Comparison of ENCODE assay signal across 18 cellular contexts in the genomic region with DNA sequence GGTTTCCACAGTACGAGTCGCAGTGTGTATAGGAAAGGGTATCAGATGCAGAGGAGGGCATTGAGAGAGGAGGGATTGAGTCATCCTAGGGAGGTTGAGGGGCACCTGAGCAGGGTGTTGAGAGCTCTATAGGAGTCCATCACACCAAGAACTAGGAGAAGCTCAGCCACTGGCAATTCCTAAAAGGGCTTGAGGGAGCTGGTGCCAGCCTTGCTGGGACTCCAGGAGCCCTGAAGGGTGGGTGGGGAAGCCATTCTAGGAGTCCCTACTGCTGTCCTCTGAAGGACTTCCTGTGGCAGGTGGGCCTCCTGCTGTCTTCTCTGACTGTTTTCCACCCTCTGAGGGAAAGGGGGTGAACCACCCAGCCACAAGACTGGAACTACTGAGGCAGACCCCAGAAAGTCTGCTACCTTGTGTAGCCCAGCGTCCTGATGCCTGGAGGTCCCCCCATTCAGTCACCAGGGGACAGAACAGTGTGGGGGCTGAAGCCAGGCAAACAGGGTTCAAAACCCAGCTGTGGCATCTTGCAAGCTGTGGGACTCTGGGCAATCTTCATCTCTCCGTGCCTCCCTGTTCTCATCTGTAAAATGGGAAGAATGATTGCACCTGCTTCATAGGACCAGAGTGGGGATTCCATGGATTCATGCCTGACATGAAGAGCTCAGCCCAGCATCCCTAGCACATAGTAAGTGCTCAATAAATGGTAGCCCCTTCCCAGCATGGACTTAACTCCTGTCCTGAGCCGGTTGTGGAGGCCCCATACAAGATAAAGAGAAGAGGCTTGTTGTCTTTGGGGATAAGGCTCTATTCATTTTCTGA.
A peak's percentile ranks its signal among the peaks of the same experiment; 100 is the strongest.
DNase-seq lines count a peak whose midpoint lies in the region; ATAC-seq, FAIRE-seq and TF ChIP-seq lines count a peak whose summit lies in the region.
"Had no signal": no experiment of that assay in that cellular context is flagged by ENCODE, and none has a peak within 500 bp of the region (broad histone marks: within the 10 kb centered on the region; RNA-seq: fewer than 3 reads in every experiment).

No MANE protein-coding gene starts in this region.

- H3K27ac Mint-ChIP-seq in endodermal cell, result no peak overlapping the region
- H3K27ac Mint-ChIP-seq in stimulated activated naive CD8-positive, alpha-beta T cell treated with anti-CD3 and anti-CD28 coated beads, Interleukin-15, amount 100 ng/mL, for 72 hours, result peak overlapping the region; percentile 61 to 86

- peaks cover 10% of the 10 kb centered on the region for H3K9me3 Mint-ChIP-seq in endodermal cell
- H3K9me3 Mint-ChIP-seq in stimulated activated naive CD8-positive, alpha-beta T cell treated with anti-CD3 and anti-CD28 coated beads, Interleukin-15, amount 100 ng/mL, for 72 hours, result no peaks in the 10 kb centered on the region

- in situ Hi-C loops in HepG2 (cut with HindIII; ENCODE audit: extremely low pct_ligation_motif_present, low pct_unique_long_range_greater_than_20kb), result loop anchor here (10.0 kb wide), 1 partner anchor 297 kb away; the partner anchor contains the start of gene IER5L
- in situ Hi-C loops in Panc1 (cut with HindIII; ENCODE audit: low pct_unique_long_range_greater_than_20kb, low sequenced_read_pairs), result no loop called here

- no peak for FAIRE-seq in HepG2 (lab: Jason Lieb, UNC)

- H3K27me3 Mint-ChIP-seq in endodermal cell (ENCODE audit: insufficient read depth), result peaks cover 2% of the 10 kb centered on the region
- H3K27me3 Mint-ChIP-seq in stimulated activated naive CD8-positive, alpha-beta T cell treated with anti-CD3 and anti-CD28 coated beads, Interleukin-15, amount 100 ng/mL, for 72 hours, result no peaks in the 10 kb centered on the region

- H3K9ac ChIP-seq in HepG2 (ENCODE audit: insufficient read depth, low read depth, low read length) (no peak overlapping the region), endodermal cell (ENCODE audit: extremely low read depth, low read length, poor library complexity, severe bottlenecking) (no peak overlapping the region)

- no peak overlapping the region for H3K4me3 Mint-ChIP-seq in endodermal cell
- H3K4me3 Mint-ChIP-seq in stimulated activated naive CD8-positive, alpha-beta T cell treated with anti-CD3 and anti-CD28 coated beads, Interleukin-15, amount 100 ng/mL, for 72 hours, result peak overlapping the region; percentile 24 to 45

- H3K27ac ChIP-seq in HepG2 (ENCODE audit: extremely low read length, insufficient read depth, low read length), result no peak overlapping the region
- H3K27ac ChIP-seq in right lobe of liver, result no peak overlapping the region
- H3K27ac ChIP-seq in Panc1 (ENCODE audit: low read length), result peak overlapping the region; percentile 65; the same call in 1 of the 2 replicates
- H3K27ac ChIP-seq in endodermal cell (ENCODE audit: low read depth, low read length), result peak overlapping the region; percentile 60
- H3K27ac ChIP-seq: SJCRH30 had no signal

- peaks cover 2 to 11% of the 10 kb centered on the region in 2 experiments; a peak in 3 of 5 replicates for H3K27me3 ChIP-seq in HepG2 (ENCODE audit: control insufficient read depth in 1 of 2, insufficient read depth in 2 of 2, low read length in 2 of 2)
- H3K27me3 ChIP-seq in right lobe of liver, result no peaks in the 10 kb centered on the region
- no peaks in the 10 kb centered on the region for H3K27me3 ChIP-seq in Panc1 (ENCODE audit: control insufficient read depth, insufficient read depth, low read length)
- H3K27me3 ChIP-seq in endodermal cell (ENCODE audit: control insufficient read depth, insufficient read depth, low read length, poor library complexity, severe bottlenecking), result no peaks in the 10 kb centered on the region
- H3K27me3 ChIP-seq: testis had no signal

- CTCF ChIA-PET in HepG2 (lab: Yijun Ruan, JAX; ENCODE audit: low intra/inter-chr PET ratio, low total read pairs) (no interaction called here), Panc1 (lab: Charles Lee) (no interaction called here)

- no peaks in the 10 kb centered on the region for H3K36me3 Mint-ChIP-seq in endodermal cell (ENCODE audit: low read depth)

- no peak overlapping the region for H3K4me3 ChIP-seq in HepG2 (replicated peaks in 1 of 3; ENCODE audit: insufficient read depth in 1 of 3, low read depth in 2 of 3, low read length in 3 of 3)
- H3K4me3 ChIP-seq in right lobe of liver, result no peak overlapping the region
- no peak overlapping the region for H3K4me3 ChIP-seq in Panc1 (ENCODE audit: low read depth in 2 of 2, low read length in 2 of 2)
- no peak overlapping the region for H3K4me3 ChIP-seq in endodermal cell (ENCODE audit: low read length)
- H3K4me3 ChIP-seq: SJCRH30, testis had no signal

- no peaks in the 10 kb centered on the region for H3K79me2 ChIP-seq in HepG2 (ENCODE audit: insufficient read depth, low read length)

- TF ChIP-seq RAD21 in HepG2 (CRISPR knock-in tag; IDR thresholded peaks at IDR 0.05), result no peak

- TF ChIP-seq CTCF in HepG2 (CRISPR knock-in tag; IDR thresholded peaks at IDR 0.05), result no peak
- no peak for TF ChIP-seq CTCF in right lobe of liver (IDR thresholded peaks at IDR 0.05)
- no peak for TF ChIP-seq CTCF in Panc1 (IDR thresholded peaks at IDR 0.05)
- TF ChIP-seq CTCF in endodermal cell (conservative IDR thresholded peaks at IDR 0.05), result no peak

- H3K36me3 ChIP-seq in HepG2 (replicated peaks in 1 of 2; ENCODE audit: control insufficient read depth in 1 of 2, insufficient read depth in 2 of 2, low read length in 2 of 2) (no peaks in the 10 kb centered on the region), right lobe of liver (no peaks in the 10 kb centered on the region), Panc1 (ENCODE audit: control insufficient read depth, insufficient read depth, low read length) (no peaks in the 10 kb centered on the region), endodermal cell (ENCODE audit: control insufficient read depth, insufficient read depth, low read length) (no peaks in the 10 kb centered on the region)
- H3K36me3 ChIP-seq: SJCRH30 had no signal

- TF ChIP-seq EP300 in HepG2 (IDR thresholded peaks at IDR 0.05; ENCODE audit: low read depth in 2 of 2, low read length in 2 of 2) (no peak), HepG2 (CRISPR knock-in tag; IDR thresholded peaks at IDR 0.05; ENCODE audit: borderline replicate concordance) (no peak)

- BruUV-seq in HepG2 (replicated peaks; lab: Mats Ljungman, UMichigan), result no TSS peak
- BruUV-seq in Panc1 (replicated peaks; lab: Mats Ljungman, UMichigan), result no TSS peak

- intact Hi-C loops in HepG2 (cut with micrococcal nuclease; ENCODE audit: unreplicated experiment) (no loop called here), right lobe of liver (cut with DNase I) (no loop called here), Panc1 (cut with micrococcal nuclease; ENCODE audit: unreplicated experiment) (no loop called here)

- no peak for ATAC-seq in HepG2
- no peak for ATAC-seq in right lobe of liver
- no peak for ATAC-seq in Panc1
- peak; percentile 92 for ATAC-seq in stimulated activated naive CD8-positive, alpha-beta T cell treated with anti-CD3 and anti-CD28 coated beads, Interleukin-15, amount 100 ng/mL, for 72 hours
- no peak for ATAC-seq in GM21381 (IDR thresholded peaks at IDR 0.05; ENCODE audit: unreplicated experiment)

- no peak for DNase-seq in HepG2 (ENCODE audit: low spot score)
- DNase-seq in right lobe of liver, result no peak
- no peak for DNase-seq in Panc1 (ENCODE audit: low read depth, low spot score)
- DNase-seq in endodermal cell, result no peak
- DNase-seq in stimulated activated naive CD8-positive, alpha-beta T cell treated with anti-CD3 and anti-CD28 coated beads, Interleukin-15, amount 100 ng/mL, for 72 hours, result peak; percentile 25 to 31
- DNase-seq in SHP77 (lab: John Stamatoyannopoulos, UW), result no peak
- no peak for DNase-seq in NCI-H1105 (lab: John Stamatoyannopoulos, UW)
- DNase-seq: amniotic stem cell; effector CD8-positive, alpha-beta T cell; GDM1; Karpas-422; NCI-H1092 treated with DMSO at 0.1 percent for 48 hours; NCI-H2107; NCI-H526; SJCRH30; stimulated activated CD4-positive, alpha-beta T cell treated with anti-CD3 and anti-CD28 coated beads, Interleukin-4, amount 100 ng/mL, for 4 hours had no signal

- WGBS in HepG2 (ENCODE audit: low lambda C conversion rate), result 63% methylated on average over 4 of the region's 5 CpGs
- 69% methylated on average over 3 of the region's 5 CpGs for WGBS in right lobe of liver (ENCODE audit: insufficient coverage, low coverage, low lambda C conversion rate, missing lambda C conversion rate)
- 90% methylated on average over 4 to 5 of the region's 5 CpGs for WGBS in endodermal cell (ENCODE audit: insufficient coverage in 1 of 2, insufficient read length in 1 of 2), 2 experiments

- no peaks in the 10 kb centered on the region; the same call in 1 of the 2 replicates for H3K9me3 ChIP-seq in HepG2 (ENCODE audit: low read length)
- no peaks in the 10 kb centered on the region for H3K9me3 ChIP-seq in right lobe of liver
- peaks cover 3% of the 10 kb centered on the region; the same call in 1 of the 2 replicates for H3K9me3 ChIP-seq in Panc1 (ENCODE audit: control insufficient read depth, insufficient read depth, low read depth, low read length)
- peaks cover 8% of the 10 kb centered on the region for H3K9me3 ChIP-seq in endodermal cell (ENCODE audit: control insufficient read depth, low read length)
- H3K9me3 ChIP-seq: testis had no signal

- H3K4me1 Mint-ChIP-seq in endodermal cell, result peaks cover 9% of the 10 kb centered on the region
- H3K4me1 Mint-ChIP-seq in stimulated activated naive CD8-positive, alpha-beta T cell treated with anti-CD3 and anti-CD28 coated beads, Interleukin-15, amount 100 ng/mL, for 72 hours, result peaks cover 46% of the 10 kb centered on the region

- TF ChIP-seq POLR2A in HepG2 (IDR thresholded peaks at IDR 0.05; ENCODE audit: insufficient read depth in 1 of 2, low read depth in 2 of 2, low read length in 2 of 2) (no peak), right lobe of liver (IDR thresholded peaks at IDR 0.05) (no peak)

- H3K4me1 ChIP-seq in HepG2 (ENCODE audit: insufficient read depth, low read length) (peaks cover 67% of the 10 kb centered on the region), right lobe of liver (peaks cover 0 to 4% (median 0%) of the 10 kb centered on the region in 4 donors), Panc1 (ENCODE audit: control insufficient read depth, insufficient read depth, low read length) (peaks cover 42% of the 10 kb centered on the region), endodermal cell (ENCODE audit: control insufficient read depth, insufficient read depth, low read length) (peaks cover 6% of the 10 kb centered on the region)

- H4K20me1 ChIP-seq in HepG2 (ENCODE audit: insufficient read depth, low read length), result no peaks in the 10 kb centered on the region

- H2AFZ ChIP-seq in HepG2 (ENCODE audit: low read length), result no peak overlapping the region

- POLR2A ChIA-PET in HepG2 (lab: Yijun Ruan, JAX) (interaction anchor here (1.9 kb wide), 1 partner anchor 11 kb away, joined by 4 read pairs; no protein-coding TSS in a partner anchor), Panc1 (lab: Charles Lee) (no interaction called here)

- H3K4me2 ChIP-seq in HepG2 (ENCODE audit: low read depth, low read length), result no peak overlapping the region

TF ChIP-seq in HepG2, 621 proteins besides CTCF, POLR2A, EP300 and RAD21:
- TF ChIP-seq ZNF629 (CRISPR knock-in tag; conservative IDR thresholded peaks at IDR 0.05), result peak; percentile 69; the same call in 1 of the 2 replicates
- no peak for TF ChIP-seq RARG (CRISPR knock-in tag; IDR thresholded peaks at IDR 0.05; ENCODE audit: low read depth)
TF ChIP-seq in HepG2: peak in this region for 1.

Comparison
In these comparisons a context has a peak if more than half of its experiments do, and no peak if none do; other contexts are left out.
1. DNase-seq: peak in stimulated activated naive CD8-positive, alpha-beta T cell treated with anti-CD3 and anti-CD28 coated beads, Interleukin-15, amount 100 ng/mL, for 72 hours (2 of 2); none in HepG2 (single experiment), right lobe of liver (0 of 3), Panc1 (single experiment), endodermal cell (single experiment), SHP77 (0 of 2) and NCI-H1105 (single experiment).
2. H3K27ac ChIP-seq: peak in Panc1 (single experiment) and endodermal cell (single experiment); none in HepG2 (single experiment) and right lobe of liver (0 of 3).